In the genomic region with DNA sequence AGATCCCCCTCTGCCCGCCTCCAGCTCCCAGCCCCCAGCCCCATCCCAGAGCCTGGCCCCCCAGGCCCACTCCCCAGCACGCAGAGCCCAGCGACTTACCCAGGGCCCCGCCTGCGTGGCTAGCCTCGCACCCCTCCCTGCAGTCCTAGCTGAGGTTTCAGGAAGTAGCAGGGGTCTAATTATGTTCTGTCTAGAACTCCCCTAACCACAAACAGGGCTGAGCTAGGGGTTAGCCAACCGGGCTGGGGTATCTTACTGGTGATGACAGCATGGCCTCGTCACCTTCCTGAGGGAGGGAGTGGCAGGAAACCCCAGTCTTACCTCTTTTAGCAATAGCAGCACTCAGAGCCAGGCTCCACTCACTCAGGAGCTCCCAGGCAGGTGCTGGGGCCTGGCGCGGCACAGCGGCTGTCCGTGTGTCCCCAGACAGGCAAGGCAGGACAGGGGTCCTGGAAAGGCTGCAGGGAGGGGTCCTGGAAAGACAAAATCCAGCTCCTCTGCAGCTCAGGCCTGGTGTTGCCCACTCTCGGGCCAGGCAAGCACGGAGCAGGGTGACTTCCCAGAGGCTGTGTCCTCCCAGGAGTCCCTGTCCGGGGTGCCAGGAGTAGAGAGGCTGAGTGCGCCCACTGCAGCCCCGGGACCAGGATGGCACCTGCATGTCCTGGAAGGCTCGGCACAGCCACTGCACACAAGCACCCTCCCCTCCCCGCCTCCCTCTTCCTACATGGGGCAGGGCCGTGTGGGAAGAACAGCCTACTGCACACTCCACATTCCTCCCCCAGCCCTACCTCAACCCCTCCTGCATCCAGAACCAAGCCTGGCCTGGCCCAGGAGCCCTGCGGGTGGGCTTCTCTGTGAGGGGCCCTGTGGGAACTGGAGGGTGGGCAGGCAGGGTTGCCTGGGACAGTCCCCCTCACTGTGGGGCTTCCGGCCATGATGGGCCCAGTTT, we compare ENCODE assay signal across 8 cellular contexts. TPM values are rescaled to one million over a fixed set of nuclear protein-coding genes. Genes with fewer than 3 reads are reported as not detected.
DNase-seq lines count a peak whose midpoint lies in the region; ATAC-seq and TF ChIP-seq lines count a peak whose summit lies in the region.

Gene GPR132, minus strand, starts transcription at position 151 of the 949 bp plus-strand sequence. CDS start 10,010 bp downstream, outside the sequence.

- H3K79me2 ChIP-seq in DOHH2 (ENCODE audit: control insufficient read depth, low read length), result peaks cover 16% of the 10 kb centered on the region

- peak within 1 kb of the TSS; percentile 64 for H3K27ac ChIP-seq in DOHH2 (ENCODE audit: low read depth, low read length)

- ATAC-seq in GM21825 (IDR thresholded peaks at IDR 0.05; ENCODE audit: unreplicated experiment) (peak; percentile 41), left ventricle myocardium superior (peak; percentile 33)

- H3K4me2 ChIP-seq in DOHH2 (ENCODE audit: low read length), result peak within 1 kb of the TSS; percentile 84

- H4K20me1 ChIP-seq in DOHH2 (ENCODE audit: control insufficient read depth, insufficient read depth, low read depth, low read length), result no peaks in the 10 kb centered on the region

- peak within 1 kb of the TSS; percentile 82 for H3K4me3 ChIP-seq in DOHH2 (ENCODE audit: low read length)

- H3K9me3 ChIP-seq in DOHH2 (ENCODE audit: control insufficient read depth, insufficient read depth, low read length), result no peaks in the 10 kb centered on the region

- peaks cover 71% of the 10 kb centered on the region for H3K4me1 ChIP-seq in DOHH2 (ENCODE audit: control insufficient read depth, low read length)

- no peaks in the 10 kb centered on the region; the same call in 1 of the 2 replicates for H3F3A ChIP-seq in DOHH2 (ENCODE audit: control insufficient read depth, insufficient read depth)

- peaks cover 29% of the 10 kb centered on the region for H3K27me3 ChIP-seq in DOHH2 (ENCODE audit: control insufficient read depth, low read length)

- DNase-seq in NK-92 treated with Interleukin-12 subunit alpha and Interleukin-12 subunit beta, amount 100 ng/mL, for 24 hours (lab: John Stamatoyannopoulos, UW), result peak; percentile 83
- DNase-seq in activated T-cell treated with anti-CD3 and anti-CD28 coated beads for 4 hours (peak; percentile 74), left ventricle myocardium superior (no peak), NCI-H2081 treated with DMSO at 0.1 percent for 48 hours (lab: John Stamatoyannopoulos, UW) (no peak), HuH-7 (ENCODE audit: low spot score) (no peak)
- peak; percentile 67 to 80 for DNase-seq in stimulated activated CD4-positive, alpha-beta T cell treated with anti-CD3 and anti-CD28 coated beads, Interleukin-4, amount 100 ng/mL, for 48 hours (ENCODE audit: low read depth in 2 of 2)

- H3K36me3 ChIP-seq in DOHH2 (ENCODE audit: control insufficient read depth, low read length), result no peaks in the 10 kb centered on the region

- TF ChIP-seq CTCF in DOHH2 (IDR thresholded peaks at IDR 0.05; ENCODE audit: low read depth, low read length, poor library complexity, severe bottlenecking), result no peak

- no peaks in the 10 kb centered on the region for H3K9me2 ChIP-seq in DOHH2 (replicated peaks; ENCODE audit: control insufficient read depth, low read length)

- intact Hi-C loops in left ventricle myocardium superior (cut with micrococcal nuclease), result no loop called here

RNA-seq across cellular contexts. Expression of gene GPR132, which starts in this region (rescaled TPM):
- total RNA-seq in left ventricle myocardium superior, result 1.3 TPM

Comparison
In these comparisons a context has a peak if more than half of its experiments do, and no peak if none do; other contexts are left out.
1. DNase-seq: peak in NK-92 treated with Interleukin-12 subunit alpha and Interleukin-12 subunit beta, amount 100 ng/mL, for 24 hours (single experiment), activated T-cell treated with anti-CD3 and anti-CD28 coated beads for 4 hours (single experiment) and stimulated activated CD4-positive, alpha-beta T cell treated with anti-CD3 and anti-CD28 coated beads, Interleukin-4, amount 100 ng/mL, for 48 hours (2 of 2); none in left ventricle myocardium superior (single experiment), NCI-H2081 treated with DMSO at 0.1 percent for 48 hours (single experiment) and HuH-7 (single experiment).